Comparison of ENCODE assay signal across 19 cellular contexts in genomic region chr3:72776-73175, GRCh38.
DNase-seq lines count a peak whose midpoint lies in the region; TF ChIP-seq lines count a peak whose summit lies in the region.
"Had no signal": no experiment of that assay in that cellular context is flagged by ENCODE, and none has a peak within 500 bp of the region (broad histone marks: within the 10 kb centered on the region; RNA-seq: fewer than 3 reads in every experiment).

No MANE protein-coding gene starts in this region.

- no peak overlapping the region for H2BK5ac ChIP-seq in H9 (ENCODE audit: insufficient read length, low read length)

- H3K4me1 ChIP-seq in muscle layer of duodenum (ENCODE audit: control insufficient read depth in 1 of 2, insufficient read depth in 2 of 2, low read length in 2 of 2) (no peaks in the 10 kb centered on the region), H9 (ENCODE audit: insufficient read depth, low read length) (peaks cover 7% of the 10 kb centered on the region; the same call in 1 of the 2 replicates)
- no peaks in the 10 kb centered on the region for H3K4me1 ChIP-seq in CD4-positive, alpha-beta memory T cell (ENCODE audit: insufficient read depth, low read length)
- H3K4me1 ChIP-seq: Peyer's patch, vagina had no signal

- H4K91ac ChIP-seq in H9 (ENCODE audit: insufficient read length, low read depth, low read length): no peak overlapping the region

- no peak overlapping the region for H3K18ac ChIP-seq in H9 (ENCODE audit: insufficient read length, low read depth, low read length)

- peaks cover 3 to 5% of the 10 kb centered on the region in 2 donors for H3K27me3 Mint-ChIP-seq in CD4-positive, alpha-beta memory T cell
- no peaks in the 10 kb centered on the region for H3K27me3 Mint-ChIP-seq in H9 (ENCODE audit: low read depth)
- H3K27me3 Mint-ChIP-seq: stimulated activated memory B cell treated with anti-CD40 and anti-IgM and Interleukin-4, amounts not matched to agents 10 μg/mL and 1 μg/mL and 100 μg/mL, for 72 hours had no signal

- peaks cover 0 to 4% (median 0%) of the 10 kb centered on the region in 8 donors for H3K9me3 Mint-ChIP-seq in CD4-positive, alpha-beta memory T cell
- H3K9me3 Mint-ChIP-seq in H9: no peaks in the 10 kb centered on the region
- H3K9me3 Mint-ChIP-seq: activated T-helper 1 cell treated with anti-CD3 and anti-CD28 coated beads, Interleukin-12 subunit alpha, Interleukin-12 subunit beta, Interleukin-2, Interleukin-4 antibody, amounts not matched to agents 30 ng/mL and 10 ng/mL and 1 ng/mL, durations not matched to agents 14 hours and 24 hours and 36 hours; stimulated activated memory B cell treated with anti-CD40 and anti-IgM and Interleukin-4, amounts not matched to agents 10 μg/mL and 1 μg/mL and 100 μg/mL, for 72 hours had no signal

- H3K36me3 Mint-ChIP-seq in CD4-positive, alpha-beta memory T cell: no peaks in the 10 kb centered on the region
- H3K36me3 Mint-ChIP-seq in H9 (ENCODE audit: insufficient read depth in 1 of 3, low read depth in 3 of 3): no peaks in the 10 kb centered on the region
- H3K36me3 Mint-ChIP-seq: stimulated activated memory B cell treated with anti-CD40 and anti-IgM and Interleukin-4, amounts not matched to agents 10 μg/mL and 1 μg/mL and 100 μg/mL, for 72 hours had no signal

- TF ChIP-seq CTCF in fibroblast of pulmonary artery (IDR thresholded peaks at IDR 0.05; ENCODE audit: low read length, missing control alignments) (no peak), H9 (conservative IDR thresholded peaks at IDR 0.05) (no peak)

- peak; percentile 77 for DNase-seq in astrocyte of the hippocampus (ENCODE audit: low read depth, low spot score)
- peak; percentile 13 for DNase-seq in fibroblast of pulmonary artery (ENCODE audit: low read depth)
- DNase-seq in activated CD8-positive, alpha-beta memory T cell treated with anti-CD3 and anti-CD28 coated beads, Interleukin-2, amount 50 U/mL, for 4 hours: no peak
- no peak for DNase-seq in CD4-positive, alpha-beta memory T cell
- DNase-seq in HK-2 (ENCODE audit: unreplicated experiment): no peak
- no peak for DNase-seq in H9
- DNase-seq: AML-193, amniotic stem cell, esophagus squamous epithelium, IMR-90, NCI-H2107, NCI-H748 treated with DMSO at 0.1 percent for 48 hours, Peyer's patch had no signal

- H3K36me3 ChIP-seq in muscle layer of duodenum (ENCODE audit: control insufficient read depth in 1 of 2, insufficient read depth in 2 of 2, low read length in 2 of 2): no peaks in the 10 kb centered on the region
- no peaks in the 10 kb centered on the region for H3K36me3 ChIP-seq in CD4-positive, alpha-beta memory T cell (ENCODE audit: insufficient read depth, low read length)
- H3K36me3 ChIP-seq: esophagus squamous epithelium, Peyer's patch, vagina had no signal

- H3K4me3 Mint-ChIP-seq in CD4-positive, alpha-beta memory T cell: no peak overlapping the region
- H3K4me3 Mint-ChIP-seq in H9: no peak overlapping the region
- H3K4me3 Mint-ChIP-seq: activated T-helper 1 cell treated with anti-CD3 and anti-CD28 coated beads, Interleukin-12 subunit alpha, Interleukin-12 subunit beta, Interleukin-2, Interleukin-4 antibody, amounts not matched to agents 30 ng/mL and 10 ng/mL and 1 ng/mL, durations not matched to agents 14 hours and 24 hours and 36 hours; stimulated activated memory B cell treated with anti-CD40 and anti-IgM and Interleukin-4, amounts not matched to agents 10 μg/mL and 1 μg/mL and 100 μg/mL, for 72 hours had no signal

- H4K8ac ChIP-seq in H9 (replicated peaks; ENCODE audit: insufficient read length, low read depth, low read length): no peak overlapping the region

- no peak overlapping the region for H2BK15ac ChIP-seq in H9 (ENCODE audit: low read depth, low read length)

- no peak overlapping the region for H3K27ac Mint-ChIP-seq in CD4-positive, alpha-beta memory T cell
- H3K27ac Mint-ChIP-seq in H9: no peak overlapping the region
- H3K27ac Mint-ChIP-seq: activated T-helper 1 cell treated with anti-CD3 and anti-CD28 coated beads, Interleukin-12 subunit alpha, Interleukin-12 subunit beta, Interleukin-2, Interleukin-4 antibody, amounts not matched to agents 30 ng/mL and 10 ng/mL and 1 ng/mL, durations not matched to agents 14 hours and 24 hours and 36 hours; stimulated activated memory B cell treated with anti-CD40 and anti-IgM and Interleukin-4, amounts not matched to agents 10 μg/mL and 1 μg/mL and 100 μg/mL, for 72 hours had no signal

- H3K79me2 ChIP-seq in H9 (ENCODE audit: insufficient read depth, low read length): no peaks in the 10 kb centered on the region

- POLR2A ChIA-PET in CD4-positive, alpha-beta memory T cell (lab: Charles Lee; ENCODE audit: partially characterized antibody): no interaction called here

- no peak overlapping the region for H3K56ac ChIP-seq in H9 (ENCODE audit: insufficient read length, low read depth, low read length)

- no peaks in the 10 kb centered on the region for H3K9me3 ChIP-seq in muscle layer of duodenum (ENCODE audit: control insufficient read depth in 1 of 2, low read length in 2 of 2)
- H3K9me3 ChIP-seq in CD4-positive, alpha-beta memory T cell (ENCODE audit: control insufficient read depth in 1 of 2, low read length in 2 of 2): no peaks in the 10 kb centered on the region
- no peaks in the 10 kb centered on the region for H3K9me3 ChIP-seq in H9 (ENCODE audit: control insufficient read depth, low read depth, low read length)
- H3K9me3 ChIP-seq: esophagus squamous epithelium, Peyer's patch, vagina had no signal

- no peaks in the 10 kb centered on the region for H3K79me1 ChIP-seq in H9 (ENCODE audit: insufficient read depth, low read depth, low read length, poor library complexity, severe bottlenecking)

- no peak overlapping the region for H4K5ac ChIP-seq in H9 (ENCODE audit: insufficient read length, low read depth, low read length)

- peak overlapping the region; percentile 57 for H3K27ac ChIP-seq in muscle layer of duodenum (ENCODE audit: low read length)
- peak overlapping the region; percentile 33 for H3K27ac ChIP-seq in temporal lobe (ENCODE audit: low read depth, low read length)
- H3K27ac ChIP-seq in CD4-positive, alpha-beta memory T cell (ENCODE audit: low read depth, low read length): no peak overlapping the region
- H3K27ac ChIP-seq in H9 (ENCODE audit: insufficient read length, low read depth, low read length): no peak overlapping the region
- H3K27ac ChIP-seq: vagina had no signal

- H2BK20ac ChIP-seq in H9 (ENCODE audit: low read depth, low read length, poor library complexity, severe bottlenecking): no peak overlapping the region

- no peak overlapping the region for H3K9ac ChIP-seq in H9 (ENCODE audit: extremely low read depth, insufficient read length, low read length)

- H3T11ph ChIP-seq in H9 (ENCODE audit: low read length): no peak overlapping the region

- no peaks in the 10 kb centered on the region for H4K20me1 ChIP-seq in H9 (ENCODE audit: control insufficient read depth, insufficient read depth, insufficient read length)

- no peaks in the 10 kb centered on the region for H3K23me2 ChIP-seq in H9 (ENCODE audit: insufficient read length, low read depth, low read length, poor library complexity, severe bottlenecking)

- no peak overlapping the region for H2BK12ac ChIP-seq in H9 (ENCODE audit: insufficient read length, low read depth, low read length)

- H3K4me3 ChIP-seq in fibroblast of pulmonary artery (replicated peaks; ENCODE audit: low read depth, low read length) (no peak overlapping the region), muscle layer of duodenum (ENCODE audit: low read depth in 1 of 2, low read length in 2 of 2) (no peak overlapping the region)
- H3K4me3 ChIP-seq in CD4-positive, alpha-beta memory T cell (ENCODE audit: low read length in 2 of 2): no peak overlapping the region
- H3K4me3 ChIP-seq: esophagus squamous epithelium, lung, Peyer's patch, vagina had no signal

- no peak overlapping the region for H3K4me2 ChIP-seq in H9 (ENCODE audit: insufficient read depth, insufficient read length, low read length)

- no peak overlapping the region for H3K4ac ChIP-seq in H9 (ENCODE audit: low read depth, low read length)

- CTCF ChIA-PET in CD4-positive, alpha-beta memory T cell (lab: Charles Lee; ENCODE audit: partially characterized antibody): no interaction called here

- no peak overlapping the region for H2AFZ ChIP-seq in H9 (ENCODE audit: low read length)

- WGBS in H9 (ENCODE audit: extremely low coverage, insufficient read length, low lambda C conversion rate): no CpG with 5 or more reads among the region's 1 CpG

- H3K4me1 Mint-ChIP-seq in CD4-positive, alpha-beta memory T cell: no peaks in the 10 kb centered on the region
- H3K4me1 Mint-ChIP-seq in H9: peaks cover 13 to 27% of the 10 kb centered on the region in 2 experiments
- H3K4me1 Mint-ChIP-seq: stimulated activated memory B cell treated with anti-CD40 and anti-IgM and Interleukin-4, amounts not matched to agents 10 μg/mL and 1 μg/mL and 100 μg/mL, for 72 hours had no signal

- H2BK120ac ChIP-seq in H9 (ENCODE audit: low read depth, low read length, poor library complexity, severe bottlenecking): no peak overlapping the region

- H2AK5ac ChIP-seq in H9 (ENCODE audit: insufficient read length, low read length): no peak overlapping the region

- intact Hi-C loops in CD4-positive, alpha-beta memory T cell (cut with micrococcal nuclease): no loop called here

- H3K14ac ChIP-seq in H9 (ENCODE audit: insufficient read depth, low read length): no peak overlapping the region

- no peak overlapping the region for H3K23ac ChIP-seq in H9 (ENCODE audit: insufficient read length, low read depth, low read length)

- H3K27me3 ChIP-seq in muscle layer of duodenum (ENCODE audit: low read depth, low read length) (no peaks in the 10 kb centered on the region), H9 (ENCODE audit: insufficient read depth, low read length) (no peaks in the 10 kb centered on the region; the same call in 1 of the 2 replicates)
- H3K27me3 ChIP-seq in CD4-positive, alpha-beta memory T cell (ENCODE audit: insufficient read depth, low read length): no peaks in the 10 kb centered on the region
- H3K27me3 ChIP-seq: esophagus squamous epithelium, Peyer's patch, vagina had no signal

Comparison
In these comparisons a context has a peak if more than half of its experiments do, and no peak if none do; other contexts are left out.
1. DNase-seq: peak in astrocyte of the hippocampus (single experiment) and fibroblast of pulmonary artery (single experiment); none in activated CD8-positive, alpha-beta memory T cell treated with anti-CD3 and anti-CD28 coated beads, Interleukin-2, amount 50 U/mL, for 4 hours (single experiment), CD4-positive, alpha-beta memory T cell (0 of 5), HK-2 (single experiment) and H9 (single experiment).
2. H3K27ac ChIP-seq: peak in muscle layer of duodenum (single experiment) and temporal lobe (single experiment); none in CD4-positive, alpha-beta memory T cell (single experiment) and H9 (single experiment).